ENCODE assay signal across 13 cellular contexts in genomic region chr6:15615837-15616236, GRCh38. TPM values are rescaled to one million over a fixed set of nuclear protein-coding genes. Genes with fewer than 3 reads are reported as not detected.
DNase-seq lines count a peak whose midpoint lies in the region; ATAC-seq, FAIRE-seq and TF ChIP-seq lines count a peak whose summit lies in the region.
"Had no signal": no experiment of that assay in that cellular context is flagged by ENCODE, and none has a peak within 500 bp of the region (broad histone marks: within the 10 kb centered on the region; RNA-seq: fewer than 3 reads in every experiment).

No MANE protein-coding gene starts in this region.

- H3K4me3 ChIP-seq in GM12878 (no peak overlapping the region), small intestine (ENCODE audit: low read depth in 1 of 2, low read length in 2 of 2) (no peak overlapping the region), stomach (no peak overlapping the region)
- H3K4me3 ChIP-seq: skin epidermis had no signal

- peak; percentile 65 for FAIRE-seq in GM12878 (lab: Jason Lieb, UNC)
- no peak for FAIRE-seq in small intestine (lab: Jason Lieb, UNC)

- no peak for DNase-seq in activated CD4-positive, alpha-beta T cell treated with anti-CD3 and anti-CD28 coated beads for 36 hours
- no peak for DNase-seq in activated CD4-positive, alpha-beta T cell treated with anti-CD3 and anti-CD28 coated beads, Interleukin-2, amount 50 U/mL, for 4 hours
- DNase-seq in GM12878 (ENCODE audit: low read depth, low spot score) = no peak
- DNase-seq in small intestine = peak; percentile 82
- no peak for DNase-seq in middle frontal gyrus (ENCODE audit: extremely low spot score, low spot score)
- DNase-seq in stomach = no peak
- no peak for DNase-seq in T-helper 2 cell
- DNase-seq: brain microvascular endothelial cell, NCI-H1694 treated with DMSO at 0.1 percent for 48 hours, SK-N-SH had no signal

- peaks cover 4% of the 10 kb centered on the region for H3K79me2 ChIP-seq in GM12878 (ENCODE audit: control insufficient read depth, insufficient read depth, low read length)

- BruUV-seq in GM12878 (replicated peaks; lab: Mats Ljungman, UMichigan) = no TSS peak

- H3K9me3 Mint-ChIP-seq in activated CD4-positive, alpha-beta T cell treated with anti-CD3 and anti-CD28 coated beads for 36 hours (ENCODE audit: low read depth) = no peaks in the 10 kb centered on the region

- no peak overlapping the region for H2AFZ ChIP-seq in GM12878 (ENCODE audit: control insufficient read depth, low read depth, low read length)

- H3K36me3 ChIP-seq in GM12878 (ENCODE audit: control insufficient read depth in 2 of 2, insufficient read depth in 2 of 2, low read length in 1 of 2) = peaks cover 0 to 16% of the 10 kb centered on the region in 2 experiments; a peak in 3 of 4 replicates
- peaks cover 0 to 2% of the 10 kb centered on the region in 2 donors for H3K36me3 ChIP-seq in small intestine (ENCODE audit: control insufficient read depth in 2 of 2, insufficient read depth in 2 of 2, low read length in 2 of 2)
- peaks cover 0 to 30% (median 26%) of the 10 kb centered on the region in 4 donors for H3K36me3 ChIP-seq in stomach
- H3K36me3 ChIP-seq: brain microvascular endothelial cell had no signal

- CTCF ChIA-PET in activated CD4-positive, alpha-beta T cell treated with anti-CD3 and anti-CD28 coated beads for 36 hours (lab: Charles Lee) = interaction anchor here (0.7 kb wide), 1 partner anchor 440 kb away, joined by 3 read pairs; no protein-coding TSS in a partner anchor
- CTCF ChIA-PET in GM12878 (lab: Yijun Ruan, JAX) = interaction anchor here (0.6 to 2.8 kb wide), 6 partner anchors 8 to 590 kb away, joined by 3 to 23 read pairs (median 4); no protein-coding TSS in a partner anchor

- H3K27ac ChIP-seq in GM12878 (ENCODE audit: control insufficient read depth, insufficient read depth) = peak overlapping the region; percentile 20; the same call in 1 of the 2 replicates
- H3K27ac ChIP-seq in small intestine (ENCODE audit: low read depth in 1 of 2, low read length in 1 of 2) = peak overlapping the region in 1 of 2 donors; percentile 15
- no peak overlapping the region for H3K27ac ChIP-seq in stomach
- H3K27ac ChIP-seq: brain microvascular endothelial cell had no signal

- peaks cover 23% of the 10 kb centered on the region for H3K4me1 Mint-ChIP-seq in activated CD4-positive, alpha-beta T cell treated with anti-CD3 and anti-CD28 coated beads for 36 hours
- H3K4me1 Mint-ChIP-seq: mesothelial cell of epicardium had no signal

- H3K4me2 ChIP-seq in GM12878 (ENCODE audit: control insufficient read depth, insufficient read depth) = no peak overlapping the region
- H3K4me2 ChIP-seq: SK-N-SH had no signal

- no peak overlapping the region for H3K4me3 Mint-ChIP-seq in activated CD4-positive, alpha-beta T cell treated with anti-CD3 and anti-CD28 coated beads for 36 hours
- H3K4me3 Mint-ChIP-seq: mesothelial cell of epicardium had no signal

- no peaks in the 10 kb centered on the region for H3K27me3 Mint-ChIP-seq in activated CD4-positive, alpha-beta T cell treated with anti-CD3 and anti-CD28 coated beads for 36 hours

- POLR2A ChIA-PET in activated CD4-positive, alpha-beta T cell treated with anti-CD3 and anti-CD28 coated beads for 36 hours (lab: Charles Lee) = no interaction called here
- POLR2A ChIA-PET in GM12878 (lab: Charles Lee) = interaction anchor here (0.5 to 1.4 kb wide), 5 partner anchors 10 to 1143 kb away, joined by 3 to 5 read pairs (median 4); no protein-coding TSS in a partner anchor

- intact Hi-C loops in activated CD4-positive, alpha-beta T cell treated with anti-CD3 and anti-CD28 coated beads for 36 hours (cut with DNase I, micrococcal nuclease) = no loop called here
- intact Hi-C loops in GM12878 (cut with micrococcal nuclease; ENCODE audit: unreplicated experiment) (no loop called here), stomach (cut with DNase I; ENCODE audit: low total_unique reads) (no loop called here)

- no peaks in the 10 kb centered on the region; the same call in 1 of the 3 replicates for H3K9me3 ChIP-seq in GM12878 (replicated peaks; ENCODE audit: control insufficient read depth, insufficient read depth, low read length)
- H3K9me3 ChIP-seq in small intestine (ENCODE audit: control insufficient read depth, low read depth) = no peaks in the 10 kb centered on the region
- no peaks in the 10 kb centered on the region for H3K9me3 ChIP-seq in stomach
- H3K9me3 ChIP-seq: SK-N-SH had no signal

- 63% methylated on average over 1 of the region's 1 CpG for whole genome bisulfite sequencing in GM12878 (ENCODE audit: insufficient coverage, insufficient replicate concordance, low lambda C conversion rate, missing lambda C conversion rate)
- 29 to 63% (median 43%) methylated on average over 1 of the region's 1 CpG for WGBS in small intestine, 3 donors
- WGBS in stomach, 5 donors = 43 to 67% (median 50%) methylated on average over 1 of the region's 1 CpG

- peak; percentile 49 for ATAC-seq in activated CD4-positive, alpha-beta T cell treated with anti-CD3 and anti-CD28 coated beads for 36 hours
- peak; percentile 55 for ATAC-seq in HG03045 (IDR thresholded peaks at IDR 0.05; ENCODE audit: unreplicated experiment)
- peak; percentile 90 for ATAC-seq in GM12878

- TF ChIP-seq EP300 in GM12878 (IDR thresholded peaks at IDR 0.05; ENCODE audit: borderline replicate concordance in 1 of 2, control insufficient read depth in 1 of 2, low read depth in 2 of 2, low read length in 2 of 2) (no peak), stomach (IDR thresholded peaks at IDR 0.05) (no peak)

- RAD21 ChIA-PET in GM12878 (lab: Charles Lee; ENCODE audit: unreplicated experiment) = interaction anchor here (0.6 to 1.5 kb wide), 8 partner anchors 13 to 760 kb away, joined by 3 to 4 read pairs (median 3); no protein-coding TSS in a partner anchor

- no peak overlapping the region for H3K27ac Mint-ChIP-seq in activated CD4-positive, alpha-beta T cell treated with anti-CD3 and anti-CD28 coated beads for 36 hours
- H3K27ac Mint-ChIP-seq: mesothelial cell of epicardium had no signal

- H3K4me1 ChIP-seq in GM12878 (ENCODE audit: control insufficient read depth, insufficient read depth, low read length) = peaks cover 14% of the 10 kb centered on the region; the same call in 1 of the 2 replicates
- peaks cover 0 to 2% of the 10 kb centered on the region in 2 donors for H3K4me1 ChIP-seq in small intestine (ENCODE audit: control insufficient read depth in 2 of 2, insufficient read depth in 1 of 2, low read depth in 1 of 2, low read length in 1 of 2)
- peaks cover 0 to 5% (median 2%) of the 10 kb centered on the region in 4 donors for H3K4me1 ChIP-seq in stomach

- no peak for TF ChIP-seq RAD21 in GM12878 (IDR thresholded peaks at IDR 0.05; ENCODE audit: insufficient read depth, low read depth, low read length)

- TF ChIP-seq CTCF in GM12878 (IDR thresholded peaks at IDR 0.05 in 2 of 3, conservative IDR thresholded peaks at IDR 0.05 in 1 of 3; ENCODE audit: control insufficient read depth in 2 of 3, extremely low read depth in 1 of 3, insufficient read depth in 1 of 3, low read depth in 3 of 3, low read length in 3 of 3) = no peak
- TF ChIP-seq CTCF in stomach (IDR thresholded peaks at IDR 0.05) = no peak

- SMC1A ChIA-PET in GM12878 (lab: Charles Lee; ENCODE audit: uncharacterized antibody, unreplicated experiment) = interaction anchor here (0.7 to 14.3 kb wide), 9 partner anchors 9 to 172 kb away, joined by 3 to 165 read pairs (median 3); no protein-coding TSS in a partner anchor

- in situ Hi-C loops in GM12878 (cut with MboI) = loop anchor here (25.0 kb wide), 1 partner anchor 1404 kb away; no protein-coding TSS in a partner anchor

- H3K9ac ChIP-seq in GM12878 (ENCODE audit: control insufficient read depth, insufficient read depth, low read length) = no peak overlapping the region; the same call in 1 of the 2 replicates
- H3K9ac ChIP-seq: SK-N-SH had no signal

- H3K36me3 Mint-ChIP-seq in activated CD4-positive, alpha-beta T cell treated with anti-CD3 and anti-CD28 coated beads for 36 hours (ENCODE audit: low read depth) = peaks cover 26% of the 10 kb centered on the region

- H3K27me3 ChIP-seq in GM12878 (replicated peaks in 1 of 2; ENCODE audit: control insufficient read depth in 2 of 2, insufficient read depth in 2 of 2, low read length in 1 of 2) = no peaks in the 10 kb centered on the region
- H3K27me3 ChIP-seq in small intestine (ENCODE audit: control insufficient read depth in 2 of 2, insufficient read depth in 2 of 2, low read length in 2 of 2) = no peaks in the 10 kb centered on the region
- H3K27me3 ChIP-seq in stomach = no peaks in the 10 kb centered on the region
- H3K27me3 ChIP-seq: brain microvascular endothelial cell had no signal

- no peak for TF ChIP-seq POLR2A in GM12878 (IDR thresholded peaks at IDR 0.05; ENCODE audit: low read depth, low read length)
- TF ChIP-seq POLR2A in stomach (IDR thresholded peaks at IDR 0.05) = no peak

- H4K20me1 ChIP-seq in GM12878 (ENCODE audit: control insufficient read depth, insufficient read depth) = no peaks in the 10 kb centered on the region

TF ChIP-seq in GM12878, 131 proteins besides CTCF, POLR2A, EP300 and RAD21 (continues in another document):
- TF ChIP-seq BACH1 (IDR thresholded peaks at IDR 0.05; ENCODE audit: borderline replicate concordance) (no peak), RUNX3 (IDR thresholded peaks at IDR 0.05; ENCODE audit: low read length) (no peak)

RNA-seq across cellular contexts. Expression of gene DTNBP1, which starts 47.0 kb away (rescaled TPM):
- 10 to 100 TPM; 18.4 to 23.4 TPM for total RNA-seq in activated CD4-positive, alpha-beta T cell treated with anti-CD3 and anti-CD28 coated beads for 36 hours
- total RNA-seq in GM12878 (2013; cell fraction: nucleolus; rRNA removed) = 9.8 and 14.1 TPM in 2 replicates
- total RNA-seq in GM12878 (2014; rRNA removed) (7.5 and 8.1 TPM in 2 replicates), GM12878 (2014; rRNA removed; fragmentation: Illumina TruSeq; extraction: Trizol) (7.1 and 7.4 TPM in 2 replicates), GM12878 (2021) (19.0 and 20.0 TPM in 2 replicates), stomach (10 to 100 TPM in 1 of 5 donors, 1 to 10 TPM in 4; 4.1 to 68.7 (median 7.1) TPM)
- 12.6 TPM for polyA plus RNA-seq in GM12878 (2011; ENCODE audit: low read depth)
- polyA plus RNA-seq in GM12878 (2011; rRNA removed) (22.5 and 40.3 TPM in 2 replicates), GM12878 (2014; fragmentation: Illumina TruSeq; extraction: Trizol) (21.9 and 23.7 TPM in 2 replicates), GM12878 (2014; fragmentation: Nextera tagmentation; extraction: Ambion mirVana) (10 to 100 TPM; 10.9 to 20.2 TPM), GM12878 (2014; rRNA removed) (19.9 and 24.1 TPM in 2 replicates), GM12878 (2016; fragmentation: Nextera tagmentation; extraction: Ambion mirVana) (10 to 100 TPM; 26.4 to 28.0 TPM), small intestine (10 to 100 TPM; 12.7 to 20.4 (median 17.0) TPM), stomach (10 to 100 TPM; 15.8 to 28.3 (median 21.8) TPM)
- polyA plus RNA-seq in GM12878 (2011; cell fraction: cytosol; rRNA removed) = 46.3 and 49.1 TPM in 2 replicates
- polyA plus RNA-seq in GM12878 (2011; cell fraction: nucleus; rRNA removed) = 24.9 and 29.5 TPM in 2 replicates
- 15.8 and 15.9 TPM in 2 replicates for polyA plus RNA-seq in GM12878 (2012)
- polyA minus RNA-seq in GM12878 (2011; rRNA and poly(A)+ RNA removed) = 27.4 and 34.4 TPM in 2 replicates
- 7.9 and 16.5 TPM in 2 replicates for polyA minus RNA-seq in GM12878 (2011; cell fraction: cytosol; rRNA and poly(A)+ RNA removed)
- 10.0 and 14.9 TPM in 2 replicates for polyA minus RNA-seq in GM12878 (2011; cell fraction: nucleus; rRNA and poly(A)+ RNA removed)
